In genomic region chr4:10022346-10023049, GRCh38 we compare ENCODE assay signal across 20 cellular contexts. TPM values are rescaled to one million over a fixed set of nuclear protein-coding genes. Genes with fewer than 3 reads are reported as not detected.
DNase-seq lines count a peak whose midpoint lies in the region; ATAC-seq and TF ChIP-seq lines count a peak whose summit lies in the region.
"Had no signal": no experiment of that assay in that cellular context is flagged by ENCODE, and none has a peak within 500 bp of the region (broad histone marks: within the 10 kb centered on the region; RNA-seq: fewer than 3 reads in every experiment).

No MANE protein-coding gene starts in this region.

- peaks cover 17% of the 10 kb centered on the region for H3K36me3 ChIP-seq in RWPE2 (ENCODE audit: low read depth)
- H3K36me3 ChIP-seq in heart right ventricle: no peaks in the 10 kb centered on the region
- H3K36me3 ChIP-seq in trophoblast cell (ENCODE audit: control insufficient read depth in 1 of 2, insufficient read depth in 2 of 2, low read length in 2 of 2): no peaks in the 10 kb centered on the region

- ATAC-seq in RWPE2 (ENCODE audit: low read depth) (no peak), heart right ventricle (peak in 2 of 8 donors; percentile 14 to 38), HG03097 (IDR thresholded peaks at IDR 0.05; ENCODE audit: low FRiP score, unreplicated experiment) (no peak), HG03457 (IDR thresholded peaks at IDR 0.05; ENCODE audit: unreplicated experiment) (no peak)

- peaks cover 24% of the 10 kb centered on the region for H3K4me1 ChIP-seq in RWPE2 (ENCODE audit: insufficient read depth, poor library complexity, severe bottlenecking)
- H3K4me1 ChIP-seq in heart right ventricle: peaks cover 11 to 71% (median 45%) of the 10 kb centered on the region in 9 donors
- peaks cover 13 to 22% of the 10 kb centered on the region in 2 experiments for H3K4me1 ChIP-seq in trophoblast cell (ENCODE audit: control insufficient read depth in 1 of 2, insufficient read depth in 2 of 2, low read length in 2 of 2)

- H3K79me2 ChIP-seq in trophoblast cell (ENCODE audit: control insufficient read depth, insufficient read depth, low read length, poor library complexity): peaks cover 3% of the 10 kb centered on the region

- no peak overlapping the region for H4K91ac ChIP-seq in trophoblast cell (ENCODE audit: low read depth, low read length)

- H4K8ac ChIP-seq in trophoblast cell (ENCODE audit: low read depth, low read length): no peak overlapping the region

- TF ChIP-seq CTCF in CD14-positive monocyte (IDR thresholded peaks at IDR 0.05) (no peak), RWPE2 (IDR thresholded peaks at IDR 0.05; ENCODE audit: poor library complexity, severe bottlenecking) (no peak), heart right ventricle (IDR thresholded peaks at IDR 0.05) (no peak)

- H3K4me3 ChIP-seq in RWPE2 (ENCODE audit: severe bottlenecking) (no peak overlapping the region), heart right ventricle (no peak overlapping the region), trophoblast cell (ENCODE audit: low read depth, low read length) (no peak overlapping the region)
- H3K4me3 ChIP-seq: GM23248 had no signal

- WGBS in heart right ventricle, 2 donors: 72 to 74% methylated on average over 14 of the region's 14 CpGs
- no CpG with 5 or more reads among the region's 14 CpGs for WGBS in trophoblast cell (ENCODE audit: extremely low coverage, insufficient coverage, insufficient read length)

- H3K27me3 ChIP-seq in RWPE2 (ENCODE audit: insufficient read depth, poor library complexity, severe bottlenecking) (no peaks in the 10 kb centered on the region), heart right ventricle (no peaks in the 10 kb centered on the region), trophoblast cell (ENCODE audit: insufficient read depth, low read length) (no peaks in the 10 kb centered on the region)

- peaks cover 81% of the 10 kb centered on the region for H3K4me1 Mint-ChIP-seq in CD14-positive monocyte

- H3K9me3 Mint-ChIP-seq in CD14-positive monocyte: no peaks in the 10 kb centered on the region
- H3K9me3 Mint-ChIP-seq: central memory CD8-positive, alpha-beta T cell had no signal

- no peak overlapping the region for H2BK12ac ChIP-seq in trophoblast cell (ENCODE audit: low read length)

- peak overlapping the region; percentile 87 to 98 (median 97) for H3K27ac Mint-ChIP-seq in CD14-positive monocyte
- H3K27ac Mint-ChIP-seq: activated naive CD8-positive, alpha-beta T cell had no signal

- peaks cover 8% of the 10 kb centered on the region for H3K79me1 ChIP-seq in trophoblast cell (ENCODE audit: low read length)

- no peak overlapping the region for H4K12ac ChIP-seq in trophoblast cell (ENCODE audit: low read depth, low read length)

- no peak overlapping the region for H2AK5ac ChIP-seq in trophoblast cell (ENCODE audit: low read length)

- no peak overlapping the region for H3K9ac ChIP-seq in trophoblast cell (ENCODE audit: low read length)
- H3K9ac ChIP-seq: GM23248, KMS-11 had no signal

- H3K4ac ChIP-seq in trophoblast cell (ENCODE audit: low read depth, low read length): no peak overlapping the region

- H3K36me3 Mint-ChIP-seq in CD14-positive monocyte: peaks cover 4 to 8% of the 10 kb centered on the region in 2 donors

- intact Hi-C loops in CD14-positive monocyte (cut with micrococcal nuclease): loop anchor here (5.0 kb wide), 1 partner anchor 95 kb away; the partner anchor contains the start of gene WDR1 (in 2 of the 2)
- intact Hi-C loops in heart right ventricle (cut with DNase I): loop anchor here in 4 of 10 donors (2.0 to 10.0 kb wide), 3 partner anchors 40 to 92 kb away; partner anchors contain the start of gene WDR1 (in 2 of the 4)

- no peak overlapping the region for H3K4me2 ChIP-seq in trophoblast cell (ENCODE audit: low read length)
- H3K4me2 ChIP-seq: KMS-11 had no signal

- no peaks in the 10 kb centered on the region for H3K9me3 ChIP-seq in RWPE2 (ENCODE audit: severe bottlenecking)
- no peaks in the 10 kb centered on the region for H3K9me3 ChIP-seq in heart right ventricle
- peaks cover 3% of the 10 kb centered on the region for H3K9me3 ChIP-seq in trophoblast cell (ENCODE audit: insufficient read depth, low read depth, low read length)

- H3K23ac ChIP-seq in trophoblast cell (ENCODE audit: low read length): no peak overlapping the region

- peak overlapping the region; percentile 94 for H3K27ac ChIP-seq in RWPE2 (ENCODE audit: poor library complexity, severe bottlenecking)
- peak overlapping the region; percentile 31 to 93 (median 60) for H3K27ac ChIP-seq in heart right ventricle
- no peak overlapping the region for H3K27ac ChIP-seq in trophoblast cell (ENCODE audit: low read depth, low read length)
- H3K27ac ChIP-seq: GM23248, KMS-11 had no signal

- H2BK5ac ChIP-seq in trophoblast cell (ENCODE audit: low read depth, low read length, poor library complexity): no peak overlapping the region

- peak overlapping the region in 1 of 2 donors; percentile 42 for H3K4me3 Mint-ChIP-seq in CD14-positive monocyte
- H3K4me3 Mint-ChIP-seq: activated naive CD8-positive, alpha-beta T cell; central memory CD8-positive, alpha-beta T cell had no signal

- H2BK120ac ChIP-seq in trophoblast cell (ENCODE audit: insufficient read depth, low read length, poor library complexity): no peak overlapping the region

- H2AFZ ChIP-seq in trophoblast cell (ENCODE audit: insufficient read depth, low read length, poor library complexity): no peak overlapping the region

- H3K18ac ChIP-seq in trophoblast cell (ENCODE audit: low read length): no peak overlapping the region

- H3K14ac ChIP-seq in trophoblast cell (ENCODE audit: low read length): no peak overlapping the region

- peaks cover 0 to 3% (median 2%) of the 10 kb centered on the region in 3 donors for H3K27me3 Mint-ChIP-seq in CD14-positive monocyte (ENCODE audit: low read depth in 3 of 3)

- DNase-seq in CD14-positive monocyte (ENCODE audit: low spot score): no peak
- no peak for DNase-seq in RWPE2 (ENCODE audit: low spot score)
- DNase-seq in heart right ventricle: no peak
- DNase-seq in trophoblast cell: peak; percentile 67 to 82
- DNase-seq in GF-D8 (lab: John Stamatoyannopoulos, UW): no peak
- DNase-seq in NCI-H748 (lab: John Stamatoyannopoulos, UW; ENCODE audit: unreplicated experiment): no peak
- DNase-seq: activated CD4-positive, alpha-beta T cell treated with anti-CD3 and anti-CD28 coated beads for 1 hour; glutamatergic neuron; GM23248; kidney glomerular epithelial cell; NCI-H1694 treated with DMSO at 0.1 percent for 48 hours; NCI-H510A; retina; stimulated activated CD4-positive, alpha-beta T cell treated with anti-CD3 and anti-CD28 coated beads, Interleukin-2, amount 100 ng/mL, for 48 hours; T-helper 1 cell had no signal

RNA-seq across cellular contexts. Expression of gene SLC2A9, which starts 1.2 kb away (rescaled TPM):
- 10 to 100 TPM; 34.7 to 38.6 TPM for polyA plus RNA-seq in CD14-positive monocyte
- 10 to 100 TPM in 2 of 10 donors, 1 to 10 TPM in 8; 3.2 to 10.9 (median 5.8) TPM for total RNA-seq in heart right ventricle
- 1 to 10 TPM; 3.1 to 3.8 TPM for polyA plus RNA-seq in heart right ventricle
- 0.82 and 1.1 TPM in 2 replicates for polyA plus RNA-seq in trophoblast cell (2013)

Comparison
In these comparisons a context has a peak if more than half of its experiments do, and no peak if none do; other contexts are left out.
1. DNase-seq: peak in trophoblast cell (2 of 2); none in CD14-positive monocyte (single experiment), RWPE2 (single experiment), heart right ventricle (0 of 2), GF-D8 (single experiment) and NCI-H748 (single experiment).
2. RNA of gene SLC2A9, which starts 1.2 kb away (polyA plus RNA-seq): 34.7 to 38.6 TPM in CD14-positive monocyte; 3.1 to 3.8 TPM in heart right ventricle; every median in the first group is over 4 times any median in the second.